ENCODE assay signal across 8 cellular contexts in the genomic region with DNA sequence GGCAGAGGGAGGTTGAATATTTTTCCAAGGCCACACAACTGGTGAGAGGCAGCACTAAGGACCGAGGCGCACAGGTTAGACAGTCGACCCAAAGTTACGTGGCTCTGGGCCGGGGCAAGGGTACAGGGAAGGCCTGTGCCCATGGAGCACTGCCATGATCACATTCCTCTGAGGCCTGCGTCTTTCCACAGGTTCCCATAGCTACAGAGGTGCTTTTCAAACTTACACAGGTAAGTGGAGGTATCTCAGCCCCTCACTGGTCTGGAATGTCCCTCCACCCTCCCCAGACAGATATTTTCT. TPM values are rescaled to one million over a fixed set of nuclear protein-coding genes. Genes with fewer than 3 reads are reported as not detected.
A peak's percentile ranks its signal among the peaks of the same experiment; 100 is the strongest.
DNase-seq lines count a peak whose midpoint lies in the region; ATAC-seq and TF ChIP-seq lines count a peak whose summit lies in the region.

No MANE protein-coding gene starts in this region.

- no peaks in the 10 kb centered on the region for H3K4me1 ChIP-seq in cardiac muscle cell (ENCODE audit: low read depth)

- no peaks in the 10 kb centered on the region for H3K27me3 ChIP-seq in cardiac muscle cell

- no peak for DNase-seq in activated B cell treated with CpG ODN at 0.5 μM for 24 hours
- DNase-seq in cardiac muscle cell (ENCODE audit: low read depth in 1 of 2, low spot score in 1 of 2), result no peak
- no peak for DNase-seq in retinal pigment epithelial cell (ENCODE audit: low read depth)
- no peak for DNase-seq in UCSD-AML1 (lab: John Stamatoyannopoulos, UW; ENCODE audit: unreplicated experiment)
- DNase-seq in stimulated activated CD4-positive, alpha-beta T cell treated with anti-CD3 and anti-CD28 coated beads, Interleukin-2, amount 100 ng/mL, for 24 hours, result no peak
- no peak for DNase-seq in activated CD4-positive, alpha-beta T cell treated with anti-CD3 and anti-CD28 coated beads for 4 hours

- peak overlapping the region; percentile 94 for H3K4me3 Mint-ChIP-seq in activated B cell treated with CpG ODN at 0.5 μM for 24 hours

- no peaks in the 10 kb centered on the region for H3K27me3 Mint-ChIP-seq in activated B cell treated with CpG ODN at 0.5 μM for 24 hours

- no peak overlapping the region for H3K27ac ChIP-seq in cardiac muscle cell

- peak overlapping the region; percentile 87 for H3K27ac Mint-ChIP-seq in activated B cell treated with CpG ODN at 0.5 μM for 24 hours

- H3K9me3 Mint-ChIP-seq in activated B cell treated with CpG ODN at 0.5 μM for 24 hours, result peaks cover 23% of the 10 kb centered on the region

- no peaks in the 10 kb centered on the region for H3K9me3 ChIP-seq in cardiac muscle cell (ENCODE audit: low read depth)

- POLR2A ChIA-PET in activated B cell treated with CpG ODN at 0.5 μM for 24 hours (lab: Charles Lee), result interaction anchor here (1.0 to 2.4 kb wide), 8 partner anchors 19 to 186 kb away, joined by 3 to 20 read pairs (median 6); a partner anchor contains a TSS

- CTCF ChIA-PET in activated B cell treated with CpG ODN at 0.5 μM for 24 hours (lab: Charles Lee), result interaction anchor here (1.4 kb wide), 1 partner anchor 47 kb away, joined by 3 read pairs; no protein-coding TSS in a partner anchor

- peak overlapping the region; percentile 95 for H3K4me3 ChIP-seq in GM12875 (ENCODE audit: low read depth, low read length)
- peak overlapping the region; percentile 77 for H3K4me3 ChIP-seq in cardiac muscle cell
- H3K4me3 ChIP-seq in retinal pigment epithelial cell (ENCODE audit: low read length), result peak overlapping the region; percentile 91

- peaks cover 19% of the 10 kb centered on the region for H3K4me1 Mint-ChIP-seq in activated B cell treated with CpG ODN at 0.5 μM for 24 hours

- TF ChIP-seq CTCF in GM12875 (IDR thresholded peaks at IDR 0.05; ENCODE audit: borderline replicate concordance, insufficient read depth, low read depth, low read length), result no peak
- TF ChIP-seq CTCF in activated B cell treated with CpG ODN at 0.5 μM for 24 hours (IDR thresholded peaks at IDR 0.05), result no peak
- TF ChIP-seq CTCF in cardiac muscle cell (IDR thresholded peaks at IDR 0.05; ENCODE audit: low read depth, low read length), result no peak
- no peak for TF ChIP-seq CTCF in retinal pigment epithelial cell (conservative IDR thresholded peaks at IDR 0.05; ENCODE audit: low read depth, low read length)

- H3K36me3 ChIP-seq in cardiac muscle cell, result peaks cover 17% of the 10 kb centered on the region

- peaks cover 51% of the 10 kb centered on the region for H3K36me3 Mint-ChIP-seq in activated B cell treated with CpG ODN at 0.5 μM for 24 hours (ENCODE audit: low read depth)

- intact Hi-C loops in activated B cell treated with CpG ODN at 0.5 μM for 24 hours (cut with micrococcal nuclease), result loop anchor here (1.0 to 5.0 kb wide), 8 partner anchors 19 to 549 kb away; a partner anchor contains a TSS

- ATAC-seq in activated B cell treated with CpG ODN at 0.5 μM for 24 hours (ENCODE audit: low read depth) (no peak), HG03432 (IDR thresholded peaks at IDR 0.05; ENCODE audit: unreplicated experiment) (no peak)

RNA-seq across cellular contexts. Expression of a gene that starts 0.8 kb away (rescaled TPM):
- 22.0 and 26.0 TPM in 2 replicates for total RNA-seq in activated B cell treated with CpG ODN at 0.5 μM for 24 hours
- 25.4 and 30.0 TPM in 2 replicates for total RNA-seq in cardiac muscle cell
- polyA plus RNA-seq in cardiac muscle cell, result 22.6 and 38.5 TPM in 2 replicates

RNA-seq across cellular contexts. Expression of a gene that starts 19.7 kb away (rescaled TPM):
- total RNA-seq in activated B cell treated with CpG ODN at 0.5 μM for 24 hours (32.3 and 38.4 TPM in 2 replicates), cardiac muscle cell (55.0 and 76.0 TPM in 2 replicates)
- polyA plus RNA-seq in cardiac muscle cell, result 18.6 and 27.4 TPM in 2 replicates

RNA-seq across cellular contexts. Expression of a gene that starts 34.1 kb away (rescaled TPM):
- total RNA-seq in activated B cell treated with CpG ODN at 0.5 μM for 24 hours (7.0 and 7.9 TPM in 2 replicates), cardiac muscle cell (7.1 and 9.3 TPM in 2 replicates)
- 6.4 and 6.5 TPM in 2 replicates for polyA plus RNA-seq in cardiac muscle cell

RNA-seq across cellular contexts. Expression of a gene that starts 35.0 kb away (rescaled TPM):
- total RNA-seq in activated B cell treated with CpG ODN at 0.5 μM for 24 hours (not detected in 2 replicates), cardiac muscle cell (not detected in 2 replicates)
- not detected in 2 replicates for polyA plus RNA-seq in cardiac muscle cell

RNA-seq across cellular contexts. Expression of a gene that starts 48.0 kb away (rescaled TPM):
- total RNA-seq in activated B cell treated with CpG ODN at 0.5 μM for 24 hours (20.0 and 28.6 TPM in 2 replicates), cardiac muscle cell (9.9 and 11.8 TPM in 2 replicates)
- polyA plus RNA-seq in cardiac muscle cell, result 4.0 and 4.4 TPM in 2 replicates
